In genomic region chr5:126736141-126736540, GRCh38 we compare ENCODE assay signal across 1 cellular context.
TF ChIP-seq lines count a peak whose summit lies in the region.

No MANE protein-coding gene starts in this region.

TF ChIP-seq in IMR-90, 13 proteins besides CTCF, POLR2A, EP300 and RAD21 (continued from another document):
- TF ChIP-seq, protein P1, sequence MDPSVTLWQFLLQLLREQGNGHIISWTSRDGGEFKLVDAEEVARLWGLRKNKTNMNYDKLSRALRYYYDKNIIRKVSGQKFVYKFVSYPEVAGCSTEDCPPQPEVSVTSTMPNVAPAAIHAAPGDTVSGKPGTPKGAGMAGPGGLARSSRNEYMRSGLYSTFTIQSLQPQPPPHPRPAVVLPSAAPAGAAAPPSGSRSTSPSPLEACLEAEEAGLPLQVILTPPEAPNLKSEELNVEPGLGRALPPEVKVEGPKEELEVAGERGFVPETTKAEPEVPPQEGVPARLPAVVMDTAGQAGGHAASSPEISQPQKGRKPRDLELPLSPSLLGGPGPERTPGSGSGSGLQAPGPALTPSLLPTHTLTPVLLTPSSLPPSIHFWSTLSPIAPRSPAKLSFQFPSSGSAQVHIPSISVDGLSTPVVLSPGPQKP (IDR thresholded peaks at IDR 0.05; ENCODE audit: borderline replicate concordance, low read depth, low read length), result no peak
- TF ChIP-seq SMC3 (IDR thresholded peaks at IDR 0.05; ENCODE audit: low read depth, low read length) (no peak), CEBPB (IDR thresholded peaks at IDR 0.05; ENCODE audit: low read depth, low read length) (no peak), CHD1 (IDR thresholded peaks at IDR 0.05; ENCODE audit: low read depth, low read length) (no peak), NFE2L2 (IDR thresholded peaks at IDR 0.05; ENCODE audit: low read depth, low read length) (no peak), MAFK (IDR thresholded peaks at IDR 0.05; ENCODE audit: low read depth, low read length) (no peak), RFX5 (IDR thresholded peaks at IDR 0.05; ENCODE audit: low read depth, low read length) (no peak)
